In the genomic region with DNA sequence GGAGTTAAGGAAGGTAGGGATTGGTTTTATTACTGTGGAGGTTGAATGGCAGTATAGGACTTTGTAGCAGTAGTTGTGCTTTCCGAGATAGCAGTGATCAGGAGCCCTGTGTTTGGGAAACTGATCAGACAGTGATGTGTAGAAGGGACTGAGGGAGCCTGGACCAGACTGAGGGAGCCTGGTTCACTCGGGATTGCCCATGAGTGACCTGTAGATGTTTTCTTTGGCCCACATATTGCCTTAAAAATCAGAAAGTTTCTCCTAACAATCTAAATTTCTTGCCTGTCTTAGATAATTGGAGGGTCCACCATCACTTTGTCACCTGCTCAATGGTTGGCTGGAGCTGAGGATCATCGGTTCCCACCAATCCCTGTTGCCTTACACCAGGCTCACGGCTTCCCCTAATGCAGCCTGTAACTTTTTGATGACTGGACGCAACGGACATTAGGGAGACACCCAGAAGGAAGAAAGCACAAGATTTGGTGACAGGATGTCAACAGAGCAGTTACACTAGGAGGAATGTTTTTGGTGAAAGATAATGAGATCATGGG, we compare ENCODE assay signal across 9 cellular contexts. TPM values are rescaled to one million over a fixed set of nuclear protein-coding genes. Genes with fewer than 3 reads are reported as not detected.
DNase-seq lines count a peak whose midpoint lies in the region; ATAC-seq, FAIRE-seq and TF ChIP-seq lines count a peak whose summit lies in the region.
"Had no signal": no experiment of that assay in that cellular context is flagged by ENCODE, and none has a peak within 500 bp of the region (broad histone marks: within the 10 kb centered on the region; RNA-seq: fewer than 3 reads in every experiment).

No MANE protein-coding gene starts in this region.

- H3K27me3 Mint-ChIP-seq in activated CD4-positive, alpha-beta T cell treated with anti-CD3 and anti-CD28 coated beads for 36 hours = no peaks in the 10 kb centered on the region

- no peaks in the 10 kb centered on the region for H3K27me3 ChIP-seq in thoracic aorta (replicated peaks; ENCODE audit: insufficient read depth)

- in situ Hi-C loops in G401 (cut with HindIII; ENCODE audit: low sequenced_read_pairs) = no loop called here

- intact Hi-C loops in activated CD4-positive, alpha-beta T cell treated with anti-CD3 and anti-CD28 coated beads for 36 hours (cut with DNase I, micrococcal nuclease) = loop anchor here (1.0 to 10.0 kb wide), 7 partner anchors 9 to 823 kb away; partner anchors contain the start of genes PCNA (in 2 of the 2), MCM8 (in 1 of the 2), SHLD1 (in 1 of the 2) and TRMT6 (in 1 of the 2)
- intact Hi-C loops in kidney (cut with DNase I) = no loop called here

- TF ChIP-seq CTCF in kidney (IDR thresholded peaks at IDR 0.05; ENCODE audit: borderline replicate concordance, extremely low read depth, insufficient read depth) (no peak), thoracic aorta (IDR thresholded peaks at IDR 0.05) (no peak)

- CTCF ChIA-PET in activated CD4-positive, alpha-beta T cell treated with anti-CD3 and anti-CD28 coated beads for 36 hours (lab: Charles Lee) = interaction anchor here (0.7 to 5.7 kb wide), 10 partner anchors 11 to 95 kb away, joined by 3 to 104 read pairs (median 6); no protein-coding TSS in a partner anchor

- POLR2A ChIA-PET in activated CD4-positive, alpha-beta T cell treated with anti-CD3 and anti-CD28 coated beads for 36 hours (lab: Charles Lee) = interaction anchor here (0.6 to 2.3 kb wide), 4 partner anchors 8 to 314 kb away, joined by 3 to 8 read pairs (median 4); no protein-coding TSS in a partner anchor

- peaks cover 7 to 15% of the 10 kb centered on the region in 2 donors for H3K4me1 ChIP-seq in kidney (ENCODE audit: control insufficient read depth in 1 of 2, insufficient read depth in 1 of 2, low read depth in 1 of 2, low read length in 2 of 2)
- peaks cover 33 to 52% of the 10 kb centered on the region in 2 donors for H3K4me1 ChIP-seq in thoracic aorta (ENCODE audit: control insufficient read depth in 1 of 2, low read depth in 2 of 2)

- H3K27ac ChIP-seq in kidney (ENCODE audit: low read depth in 2 of 2, low read length in 2 of 2) = peak overlapping the region; percentile 91 to 95
- peak overlapping the region; percentile 95 to 96 for H3K27ac ChIP-seq in thoracic aorta

- DNase-seq in activated CD4-positive, alpha-beta T cell treated with anti-CD3 and anti-CD28 coated beads for 36 hours = no peak
- no peak for DNase-seq in activated CD4-positive, alpha-beta T cell treated with anti-CD3 and anti-CD28 coated beads for 1 hour
- DNase-seq in activated naive CD4-positive, alpha-beta T cell treated with anti-CD3 and anti-CD28 coated beads, Interleukin-2, amount 50 U/mL, for 72 hours (ENCODE audit: low spot score in 2 of 2) = no peak
- DNase-seq in kidney (no peak), thoracic aorta (ENCODE audit: low spot score) (no peak), GF-D8 (lab: John Stamatoyannopoulos, UW) (no peak), H54 (ENCODE audit: insufficient read length, low spot score) (no peak), G401 (ENCODE audit: low spot score) (no peak)

- H3K4me3 Mint-ChIP-seq in activated CD4-positive, alpha-beta T cell treated with anti-CD3 and anti-CD28 coated beads for 36 hours = peak overlapping the region; percentile 80

- peak overlapping the region; percentile 87 to 98 for H3K9ac ChIP-seq in kidney (ENCODE audit: low read length in 2 of 2)

- H3K4me1 Mint-ChIP-seq in activated CD4-positive, alpha-beta T cell treated with anti-CD3 and anti-CD28 coated beads for 36 hours = peaks cover 33% of the 10 kb centered on the region

- TF ChIP-seq POLR2A in H54 (IDR thresholded peaks at IDR 0.05; ENCODE audit: low read depth, low read length) = no peak

- no peaks in the 10 kb centered on the region for H3K9me3 Mint-ChIP-seq in activated CD4-positive, alpha-beta T cell treated with anti-CD3 and anti-CD28 coated beads for 36 hours (ENCODE audit: low read depth)
- H3K9me3 Mint-ChIP-seq in activated naive CD4-positive, alpha-beta T cell treated with anti-CD3 and anti-CD28 coated beads, Interleukin-2, amount 50 U/mL, for 72 hours = no peaks in the 10 kb centered on the region

- H3K27ac Mint-ChIP-seq in activated CD4-positive, alpha-beta T cell treated with anti-CD3 and anti-CD28 coated beads for 36 hours = peak overlapping the region; percentile 89
- peak overlapping the region; percentile 96 to 97 for H3K27ac Mint-ChIP-seq in activated naive CD4-positive, alpha-beta T cell treated with anti-CD3 and anti-CD28 coated beads, Interleukin-2, amount 50 U/mL, for 72 hours

- H3K36me3 ChIP-seq in kidney (ENCODE audit: control insufficient read depth in 1 of 2, insufficient read depth in 2 of 2, low read length in 2 of 2) (no peaks in the 10 kb centered on the region), thoracic aorta (no peaks in the 10 kb centered on the region)

- FAIRE-seq in kidney (lab: Jason Lieb, UNC) (no peak), H54 (lab: Jason Lieb, UNC) (no peak)
- FAIRE-seq: TTC549 had no signal

- no peak for ATAC-seq in activated CD4-positive, alpha-beta T cell treated with anti-CD3 and anti-CD28 coated beads for 36 hours
- ATAC-seq in activated naive CD4-positive, alpha-beta T cell treated with anti-CD3 and anti-CD28 coated beads, Interleukin-2, amount 50 U/mL, for 72 hours = no peak
- no peak for ATAC-seq in thoracic aorta (ENCODE audit: insufficient number of reproducible peaks, low FRiP score, low read depth)

- H3K9me3 ChIP-seq in kidney (ENCODE audit: control insufficient read depth in 1 of 2, low read length in 2 of 2) (no peaks in the 10 kb centered on the region), thoracic aorta (no peaks in the 10 kb centered on the region)

- H3K36me3 Mint-ChIP-seq in activated CD4-positive, alpha-beta T cell treated with anti-CD3 and anti-CD28 coated beads for 36 hours (ENCODE audit: low read depth) = peaks cover 2% of the 10 kb centered on the region
- H3K36me3 Mint-ChIP-seq in activated naive CD4-positive, alpha-beta T cell treated with anti-CD3 and anti-CD28 coated beads, Interleukin-2, amount 50 U/mL, for 72 hours = peaks cover 13 to 23% of the 10 kb centered on the region in 2 donors

- H3K4me3 ChIP-seq in kidney (ENCODE audit: low read length in 2 of 2) (peak overlapping the region; percentile 76 to 94), thoracic aorta (peak overlapping the region; percentile 80)

RNA-seq across cellular contexts. Expression of gene CDS2, which starts 1.1 kb away (rescaled TPM):
- 10 to 100 TPM; 34.3 to 41.3 TPM for total RNA-seq in activated CD4-positive, alpha-beta T cell treated with anti-CD3 and anti-CD28 coated beads for 36 hours
- total RNA-seq in activated naive CD4-positive, alpha-beta T cell treated with anti-CD3 and anti-CD28 coated beads, Interleukin-2, amount 50 U/mL, for 72 hours = 10 to 100 TPM; 40.3 to 40.8 TPM
- total RNA-seq in kidney (67.9 TPM), thoracic aorta (10 to 100 TPM; 63.6 to 85.6 TPM)
- polyA plus RNA-seq in kidney (ENCODE audit: insufficient read depth, low read depth, low replicate concordance) = 19.9 TPM
- 12.0 and 12.7 TPM in 2 replicates for total RNA-seq in G401 (2014; rRNA removed; shearing (Covaris generic))

RNA-seq across cellular contexts. Expression of gene PCNA, which starts 8.2 kb away (rescaled TPM):
- total RNA-seq in activated CD4-positive, alpha-beta T cell treated with anti-CD3 and anti-CD28 coated beads for 36 hours = 100 to 1,000 TPM; 494 to 576 TPM
- 100 to 1,000 TPM; 484 to 697 TPM for total RNA-seq in activated naive CD4-positive, alpha-beta T cell treated with anti-CD3 and anti-CD28 coated beads, Interleukin-2, amount 50 U/mL, for 72 hours
- total RNA-seq in kidney (46.4 TPM), thoracic aorta (10 to 100 TPM; 20.5 to 39.7 TPM)
- 48.2 TPM for polyA plus RNA-seq in kidney (ENCODE audit: insufficient read depth, low read depth, low replicate concordance)
- total RNA-seq in G401 (2014; rRNA removed; shearing (Covaris generic)) = 290 and 347 TPM in 2 replicates

RNA-seq across cellular contexts. Expression of gene TMEM230, which starts 15.1 kb away (rescaled TPM):
- total RNA-seq in activated CD4-positive, alpha-beta T cell treated with anti-CD3 and anti-CD28 coated beads for 36 hours = 10 to 100 TPM; 63.7 to 66.3 TPM
- total RNA-seq in activated naive CD4-positive, alpha-beta T cell treated with anti-CD3 and anti-CD28 coated beads, Interleukin-2, amount 50 U/mL, for 72 hours = 10 to 100 TPM; 60.5 to 71.5 TPM
- total RNA-seq in kidney = 102 TPM
- 163 TPM for polyA plus RNA-seq in kidney (ENCODE audit: insufficient read depth, low read depth, low replicate concordance)
- total RNA-seq in thoracic aorta = 100 to 1,000 TPM in 1 of 2 donors, 10 to 100 TPM in 1; 62.8 to 114 TPM
- 105 and 117 TPM in 2 replicates for total RNA-seq in G401 (2014; rRNA removed; shearing (Covaris generic))
